In the genomic region with DNA sequence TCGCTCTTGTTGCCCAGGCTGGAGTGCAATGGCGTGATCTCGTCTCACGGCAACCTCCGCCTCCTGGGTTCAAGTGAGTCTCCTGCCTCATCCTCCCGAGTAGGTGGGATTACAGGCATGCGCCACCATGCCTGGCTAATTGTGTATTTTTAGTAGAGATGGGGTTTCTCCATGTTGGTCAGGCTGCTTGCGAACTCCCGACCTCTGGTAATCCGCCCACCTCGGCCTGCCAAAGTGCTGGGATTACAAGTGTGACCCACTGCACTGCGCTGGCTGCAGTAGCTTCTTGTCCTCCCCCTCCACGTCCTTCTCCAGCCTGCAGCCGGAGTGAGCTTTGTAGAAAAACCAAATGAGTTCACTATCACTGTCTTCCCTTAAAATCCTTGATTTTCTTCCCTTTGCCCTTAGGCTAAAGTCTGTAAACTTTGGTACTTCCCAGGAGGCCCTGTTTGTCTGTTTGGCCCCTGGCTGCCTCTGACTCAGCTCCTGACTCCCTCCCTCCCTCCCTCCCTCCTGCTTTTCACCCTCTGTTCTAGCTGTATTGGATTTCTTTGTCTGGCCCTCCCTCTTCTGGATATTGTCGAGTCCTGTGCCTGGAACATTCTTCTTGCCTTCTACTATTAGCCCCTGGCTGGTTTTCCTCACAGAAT, we compare ENCODE assay signal across 1 cellular context.
TF ChIP-seq lines count a peak whose summit lies in the region.

No MANE protein-coding gene starts in this region.

TF ChIP-seq in WTC11, 78 proteins besides CTCF, POLR2A, EP300 and RAD21 (continued from another document):
- TF ChIP-seq, protein P1, sequence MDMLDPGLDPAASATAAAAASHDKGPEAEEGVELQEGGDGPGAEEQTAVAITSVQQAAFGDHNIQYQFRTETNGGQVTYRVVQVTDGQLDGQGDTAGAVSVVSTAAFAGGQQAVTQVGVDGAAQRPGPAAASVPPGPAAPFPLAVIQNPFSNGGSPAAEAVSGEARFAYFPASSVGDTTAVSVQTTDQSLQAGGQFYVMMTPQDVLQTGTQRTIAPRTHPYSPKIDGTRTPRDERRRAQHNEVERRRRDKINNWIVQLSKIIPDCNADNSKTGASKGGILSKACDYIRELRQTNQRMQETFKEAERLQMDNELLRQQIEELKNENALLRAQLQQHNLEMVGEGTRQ (CRISPR knock-in tag; IDR thresholded peaks at IDR 0.05), result no peak
